Comparison of ENCODE assay signal across 1 cellular context in the genomic region with DNA sequence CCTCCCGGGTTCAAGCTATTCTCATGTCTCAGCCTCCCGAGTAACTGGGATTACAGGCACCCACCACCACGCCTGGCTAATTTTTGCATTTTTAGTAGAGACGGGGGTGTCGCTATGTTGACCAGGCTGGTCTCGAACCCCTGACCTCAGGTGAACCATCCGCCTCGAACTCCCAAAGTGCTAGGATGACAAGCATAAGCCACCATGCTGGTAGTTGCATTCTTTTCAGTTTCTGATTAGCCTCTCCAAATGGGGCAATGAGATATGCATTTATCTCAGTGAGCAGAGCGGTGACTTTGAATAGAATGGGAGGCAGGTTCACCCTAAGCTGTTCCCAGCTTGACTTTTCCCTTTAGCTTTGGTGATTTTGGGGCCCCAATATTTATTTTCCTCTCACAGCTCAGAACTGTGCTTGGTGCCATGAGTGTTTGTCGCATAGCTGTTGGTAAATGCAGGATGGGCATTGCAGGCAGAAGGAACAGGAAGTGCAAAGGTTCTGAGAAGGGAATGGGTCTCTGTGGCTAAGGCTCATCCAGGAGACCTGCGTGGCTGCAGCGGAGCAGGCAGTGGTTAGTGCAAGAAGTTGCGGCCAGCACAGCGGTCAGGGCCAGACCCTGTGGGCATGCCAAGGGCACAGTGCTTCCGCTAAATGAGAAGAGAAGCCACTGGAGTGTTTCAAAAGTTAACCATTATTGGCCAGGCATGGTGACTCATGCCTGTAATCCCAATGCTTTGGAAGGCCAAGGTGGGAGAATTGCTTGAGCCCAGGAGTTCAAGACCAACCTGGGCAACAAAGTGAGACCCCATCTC.
TF ChIP-seq lines count a peak whose summit lies in the region.

No MANE protein-coding gene starts in this region.

TF ChIP-seq in K562, 482 proteins besides CTCF, POLR2A, EP300 and RAD21 (continued from another document):
- TF ChIP-seq, protein P1, sequence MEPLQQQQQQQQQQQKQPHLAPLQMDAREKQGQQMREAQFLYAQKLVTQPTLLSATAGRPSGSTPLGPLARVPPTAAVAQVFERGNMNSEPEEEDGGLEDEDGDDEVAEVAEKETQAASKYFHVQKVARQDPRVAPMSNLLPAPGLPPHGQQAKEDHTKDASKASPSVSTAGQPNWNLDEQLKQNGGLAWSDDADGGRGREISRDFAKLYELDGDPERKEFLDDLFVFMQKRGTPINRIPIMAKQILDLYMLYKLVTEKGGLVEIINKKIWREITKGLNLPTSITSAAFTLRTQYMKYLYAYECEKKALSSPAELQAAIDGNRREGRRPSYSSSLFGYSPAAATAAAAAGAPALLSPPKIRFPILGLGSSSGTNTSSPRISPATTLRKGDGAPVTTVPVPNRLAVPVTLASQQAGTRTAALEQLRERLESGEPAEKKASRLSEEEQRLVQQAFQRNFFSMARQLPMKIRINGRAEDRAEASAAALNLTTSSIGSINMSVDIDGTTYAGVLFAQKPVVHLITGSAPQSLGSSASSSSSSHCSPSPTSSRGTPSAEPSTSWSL (CRISPR knock-in tag; IDR thresholded peaks at IDR 0.05; ENCODE audit: borderline replicate concordance) = no peak
- TF ChIP-seq NFIC (IDR thresholded peaks at IDR 0.05) = peak; percentile 39
- peak in 1 of 2 experiments; percentile 53; a peak in 1 of 4 replicates for TF ChIP-seq HDAC1 (IDR thresholded peaks at IDR 0.05)
- peak; percentile 77 for TF ChIP-seq MTA2 (IDR thresholded peaks at IDR 0.05; ENCODE audit: low read depth)
- TF ChIP-seq, protein P2, sequence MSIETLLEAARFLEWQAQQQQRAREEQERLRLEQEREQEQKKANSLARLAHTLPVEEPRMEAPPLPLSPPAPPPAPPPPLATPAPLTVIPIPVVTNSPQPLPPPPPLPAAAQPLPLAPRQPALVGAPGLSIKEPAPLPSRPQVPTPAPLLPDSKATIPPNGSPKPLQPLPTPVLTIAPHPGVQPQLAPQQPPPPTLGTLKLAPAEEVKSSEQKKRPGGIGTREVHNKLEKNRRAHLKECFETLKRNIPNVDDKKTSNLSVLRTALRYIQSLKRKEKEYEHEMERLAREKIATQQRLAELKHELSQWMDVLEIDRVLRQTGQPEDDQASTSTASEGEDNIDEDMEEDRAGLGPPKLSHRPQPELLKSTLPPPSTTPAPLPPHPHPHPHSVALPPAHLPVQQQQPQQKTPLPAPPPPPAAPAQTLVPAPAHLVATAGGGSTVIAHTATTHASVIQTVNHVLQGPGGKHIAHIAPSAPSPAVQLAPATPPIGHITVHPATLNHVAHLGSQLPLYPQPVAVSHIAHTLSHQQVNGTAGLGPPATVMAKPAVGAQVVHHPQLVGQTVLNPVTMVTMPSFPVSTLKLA (conservative IDR thresholded peaks at IDR 0.05) = peak in 1 of 2 experiments; percentile 35; a peak in 1 of 4 replicates
- TF ChIP-seq CBFA2T2 (conservative IDR thresholded peaks at IDR 0.05) = peak; percentile 82
- TF ChIP-seq, protein P3, sequence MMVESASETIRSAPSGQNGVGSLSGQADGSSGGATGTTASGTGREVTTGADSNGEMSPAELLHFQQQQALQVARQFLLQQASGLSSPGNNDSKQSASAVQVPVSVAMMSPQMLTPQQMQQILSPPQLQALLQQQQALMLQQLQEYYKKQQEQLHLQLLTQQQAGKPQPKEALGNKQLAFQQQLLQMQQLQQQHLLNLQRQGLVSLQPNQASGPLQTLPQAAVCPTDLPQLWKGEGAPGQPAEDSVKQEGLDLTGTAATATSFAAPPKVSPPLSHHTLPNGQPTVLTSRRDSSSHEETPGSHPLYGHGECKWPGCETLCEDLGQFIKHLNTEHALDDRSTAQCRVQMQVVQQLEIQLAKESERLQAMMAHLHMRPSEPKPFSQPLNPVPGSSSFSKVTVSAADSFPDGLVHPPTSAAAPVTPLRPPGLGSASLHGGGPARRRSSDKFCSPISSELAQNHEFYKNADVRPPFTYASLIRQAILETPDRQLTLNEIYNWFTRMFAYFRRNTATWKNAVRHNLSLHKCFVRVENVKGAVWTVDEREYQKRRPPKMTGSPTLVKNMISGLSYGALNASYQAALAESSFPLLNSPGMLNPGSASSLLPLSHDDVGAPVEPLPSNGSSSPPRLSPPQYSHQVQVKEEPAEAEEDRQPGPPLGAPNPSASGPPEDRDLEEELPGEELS (CRISPR knock-in tag; IDR thresholded peaks at IDR 0.05; ENCODE audit: borderline replicate concordance) = no peak
- TF ChIP-seq GATA2 (CRISPR knock-in tag; IDR thresholded peaks at IDR 0.05) = peak; percentile 59; the same call in 1 of the 2 replicates
- TF ChIP-seq KLF16 (IDR thresholded peaks at IDR 0.05) = peak; percentile 16; the same call in 1 of the 2 replicates
- TF ChIP-seq CBFA2T3 (IDR thresholded peaks at IDR 0.05) = peak; percentile 91
- TF ChIP-seq TEAD4 (IDR thresholded peaks at IDR 0.05; ENCODE audit: low read length) = peak; percentile 78
- TF ChIP-seq TEAD4 (CRISPR knock-in tag; IDR thresholded peaks at IDR 0.05; ENCODE audit: borderline replicate concordance) = no peak
- peak in 1 of 2 experiments; percentile 72; a peak in 2 of 4 replicates for TF ChIP-seq TRIM24 (IDR thresholded peaks at IDR 0.05)
- no peak for TF ChIP-seq CREBBP (IDR thresholded peaks at IDR 0.05; ENCODE audit: low read depth, low read length)
- TF ChIP-seq CHCHD3 (CRISPR knock-in tag; IDR thresholded peaks at IDR 0.05) = no peak
- TF ChIP-seq TCF3 (CRISPR knock-in tag; IDR thresholded peaks at IDR 0.05) = peak; percentile 88
- peak; percentile 41; the same call in 1 of the 2 replicates for TF ChIP-seq FOXM1 (IDR thresholded peaks at IDR 0.05; ENCODE audit: low read depth)
- TF ChIP-seq FOXM1 (CRISPR knock-in tag; IDR thresholded peaks at IDR 0.05; ENCODE audit: low read depth) = no peak
- no peak for TF ChIP-seq PTBP1 (IDR thresholded peaks at IDR 0.05; ENCODE audit: low read depth, low read length)
- no peak for TF ChIP-seq MYC (IDR thresholded peaks at IDR 0.05; ENCODE audit: low read depth, low read length)
- no peak for TF ChIP-seq MYC (CRISPR knock-in tag; IDR thresholded peaks at IDR 0.05; ENCODE audit: borderline replicate concordance, low read depth)
- peak; percentile 38; the same call in 1 of the 2 replicates for TF ChIP-seq NFE2 (IDR thresholded peaks at IDR 0.05; ENCODE audit: low read depth)
- TF ChIP-seq FOXK2 (conservative IDR thresholded peaks at IDR 0.05 in 1 of 2, IDR thresholded peaks at IDR 0.05 in 1 of 2; ENCODE audit: low read depth in 2 of 2) = no peak; a peak in 1 of 4 replicates
- TF ChIP-seq BRD4 (IDR thresholded peaks at IDR 0.05) = no peak
- TF ChIP-seq BCOR (IDR thresholded peaks at IDR 0.05) = peak; percentile 76
- TF ChIP-seq, protein P4, sequence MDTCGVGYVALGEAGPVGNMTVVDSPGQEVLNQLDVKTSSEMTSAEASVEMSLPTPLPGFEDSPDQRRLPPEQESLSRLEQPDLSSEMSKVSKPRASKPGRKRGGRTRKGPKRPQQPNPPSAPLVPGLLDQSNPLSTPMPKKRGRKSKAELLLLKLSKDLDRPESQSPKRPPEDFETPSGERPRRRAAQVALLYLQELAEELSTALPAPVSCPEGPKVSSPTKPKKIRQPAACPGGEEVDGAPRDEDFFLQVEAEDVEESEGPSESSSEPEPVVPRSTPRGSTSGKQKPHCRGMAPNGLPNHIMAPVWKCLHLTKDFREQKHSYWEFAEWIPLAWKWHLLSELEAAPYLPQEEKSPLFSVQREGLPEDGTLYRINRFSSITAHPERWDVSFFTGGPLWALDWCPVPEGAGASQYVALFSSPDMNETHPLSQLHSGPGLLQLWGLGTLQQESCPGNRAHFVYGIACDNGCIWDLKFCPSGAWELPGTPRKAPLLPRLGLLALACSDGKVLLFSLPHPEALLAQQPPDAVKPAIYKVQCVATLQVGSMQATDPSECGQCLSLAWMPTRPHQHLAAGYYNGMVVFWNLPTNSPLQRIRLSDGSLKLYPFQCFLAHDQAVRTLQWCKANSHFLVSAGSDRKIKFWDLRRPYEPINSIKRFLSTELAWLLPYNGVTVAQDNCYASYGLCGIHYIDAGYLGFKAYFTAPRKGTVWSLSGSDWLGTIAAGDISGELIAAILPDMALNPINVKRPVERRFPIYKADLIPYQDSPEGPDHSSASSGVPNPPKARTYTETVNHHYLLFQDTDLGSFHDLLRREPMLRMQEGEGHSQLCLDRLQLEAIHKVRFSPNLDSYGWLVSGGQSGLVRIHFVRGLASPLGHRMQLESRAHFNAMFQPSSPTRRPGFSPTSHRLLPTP (IDR thresholded peaks at IDR 0.05; ENCODE audit: borderline replicate concordance, extremely low read depth, insufficient read length) = peak; percentile 53
- no peak for TF ChIP-seq BRD9 (IDR thresholded peaks at IDR 0.05; ENCODE audit: low read depth, partially characterized antibody)
- TF ChIP-seq MAFG (tag; conservative IDR thresholded peaks at IDR 0.05) = peak; percentile 25; the same call in 1 of the 2 replicates
- peak; percentile 47 for TF ChIP-seq FOSL1 (tag; conservative IDR thresholded peaks at IDR 0.05)
- TF ChIP-seq HDAC2 (IDR thresholded peaks at IDR 0.05) = peak; percentile 63
- TF ChIP-seq TAL1 (IDR thresholded peaks at IDR 0.05) = peak; percentile 88
- TF ChIP-seq XRCC3 (IDR thresholded peaks at IDR 0.05) = no peak
- TF ChIP-seq EHMT2 (IDR thresholded peaks at IDR 0.05) = peak; percentile 57; the same call in 1 of the 2 replicates
- TF ChIP-seq, protein P5, sequence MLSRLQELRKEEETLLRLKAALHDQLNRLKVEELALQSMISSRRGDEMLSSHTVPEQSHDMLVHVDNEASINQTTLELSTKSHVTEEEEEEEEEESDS (CRISPR knock-in tag; IDR thresholded peaks at IDR 0.05) = no peak
